ENCODE assay signal across 21 cellular contexts in the genomic region with DNA sequence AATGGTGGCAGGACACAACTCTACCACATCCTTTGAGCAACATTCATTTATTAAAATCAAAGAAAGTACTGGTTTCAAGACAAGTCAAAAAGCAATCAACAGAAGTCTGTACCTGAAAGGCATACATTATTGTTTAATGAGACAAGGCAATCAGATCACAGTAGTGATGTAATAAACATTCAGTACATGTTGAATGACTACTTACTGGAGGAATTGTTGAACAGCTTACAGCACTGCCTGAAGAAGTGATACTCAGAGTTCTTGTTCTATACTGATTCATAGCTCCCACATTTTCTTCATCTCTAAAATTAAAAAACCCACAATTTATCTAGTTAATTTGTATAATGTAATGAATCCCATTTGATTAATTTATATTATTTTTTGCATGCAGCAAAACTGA. TPM values are rescaled to one million over a fixed set of nuclear protein-coding genes. Genes with fewer than 3 reads are reported as not detected.
DNase-seq lines count a peak whose midpoint lies in the region; ATAC-seq and TF ChIP-seq lines count a peak whose summit lies in the region.
"Had no signal": no experiment of that assay in that cellular context is flagged by ENCODE, and none has a peak within 500 bp of the region (broad histone marks: within the 10 kb centered on the region; RNA-seq: fewer than 3 reads in every experiment).

No MANE protein-coding gene starts in this region.

- no peak for DNase-seq in MCF 10A (ENCODE audit: unreplicated experiment)
- DNase-seq in breast epithelium (ENCODE audit: low spot score in 2 of 2) = no peak
- no peak for DNase-seq in activated CD4-positive, alpha-beta memory T cell treated with anti-CD3 and anti-CD28 coated beads for 36 hours
- DNase-seq in foreskin keratinocyte = peak; percentile 31 to 62
- DNase-seq in stimulated activated CD4-positive, alpha-beta T cell treated with anti-CD3 and anti-CD28 coated beads, Interleukin-1b, Interleukin-23, amount 100 ng/mL, for 48 hours = no peak
- DNase-seq in Peyer's patch = no peak
- DNase-seq in thyroid gland = no peak
- DNase-seq: activated CD4-positive, alpha-beta T cell treated with anti-CD3 and anti-CD28 coated beads for 1 hour; activated T-cell treated with anti-CD3 and anti-CD28 coated beads, Interleukin-2, amount 50 U/mL, for 4 hours; DMS53; hypothalamus; left ventricle myocardium inferior; MV-4-11; NCI-H2107; NCI-H774 had no signal

- no peak overlapping the region for H3K4me3 ChIP-seq in breast epithelium
- H3K4me3 ChIP-seq in Peyer's patch = no peak overlapping the region
- H3K4me3 ChIP-seq in thyroid gland (replicated peaks in 1 of 3) = no peak overlapping the region
- H3K4me3 ChIP-seq: left ventricle myocardium inferior had no signal

- peak overlapping the region; percentile 4 for H3K27ac Mint-ChIP-seq in MCF 10A (ENCODE audit: low read depth, unreplicated experiment)
- peak overlapping the region; percentile 49 for H3K27ac Mint-ChIP-seq in activated CD4-positive, alpha-beta memory T cell treated with anti-CD3 and anti-CD28 coated beads for 36 hours

- H3K36me3 Mint-ChIP-seq in MCF 10A (ENCODE audit: insufficient read depth, unreplicated experiment) = peaks cover 87% of the 10 kb centered on the region
- peaks cover 32% of the 10 kb centered on the region for H3K36me3 Mint-ChIP-seq in activated CD4-positive, alpha-beta memory T cell treated with anti-CD3 and anti-CD28 coated beads for 36 hours

- ATAC-seq in foreskin keratinocyte (peak; percentile 61), GM18909 (IDR thresholded peaks at IDR 0.05; ENCODE audit: poor library complexity, unreplicated experiment) (no peak)
- ATAC-seq: natural killer cell treated with Interleukin-12 subunit alpha and Interleukin-12 subunit beta and Interleukin-15 and Interleukin-18, amount 100 ng/mL, for 72 hours had no signal

- no peak overlapping the region for H3K4me3 Mint-ChIP-seq in MCF 10A (ENCODE audit: unreplicated experiment)
- no peak overlapping the region for H3K4me3 Mint-ChIP-seq in activated CD4-positive, alpha-beta memory T cell treated with anti-CD3 and anti-CD28 coated beads for 36 hours
- H3K4me3 Mint-ChIP-seq: activated T-cell treated with anti-CD3 and anti-CD28 coated beads, Interleukin-2, amount 50 U/mL, for 4 hours; natural killer cell treated with Interleukin-12 subunit alpha and Interleukin-12 subunit beta and Interleukin-15 and Interleukin-18, amount 100 ng/mL, for 72 hours had no signal

- CTCF ChIA-PET in MCF 10A (lab: Yijun Ruan, JAX) = interaction anchor here (0.6 to 2.7 kb wide), 13 partner anchors 11 to 550 kb away, joined by 3 to 19 read pairs (median 3); a partner anchor contains a TSS
- CTCF ChIA-PET in activated CD4-positive, alpha-beta memory T cell treated with anti-CD3 and anti-CD28 coated beads for 36 hours (lab: Charles Lee) = interaction anchor here (0.6 to 9.9 kb wide), 12 partner anchors 13 to 415 kb away, joined by 3 to 187 read pairs (median 4); a partner anchor contains a TSS

- H3K4me1 ChIP-seq in breast epithelium = no peaks in the 10 kb centered on the region
- no peaks in the 10 kb centered on the region for H3K4me1 ChIP-seq in foreskin keratinocyte
- peaks cover 0 to 3% (median 0%) of the 10 kb centered on the region in 4 donors for H3K4me1 ChIP-seq in Peyer's patch
- H3K4me1 ChIP-seq in thyroid gland = no peaks in the 10 kb centered on the region
- H3K4me1 ChIP-seq: left ventricle myocardium inferior had no signal

- peaks cover 5% of the 10 kb centered on the region for H3K4me1 Mint-ChIP-seq in MCF 10A (ENCODE audit: insufficient read depth, unreplicated experiment)
- H3K4me1 Mint-ChIP-seq in activated CD4-positive, alpha-beta memory T cell treated with anti-CD3 and anti-CD28 coated beads for 36 hours (ENCODE audit: low read depth) = peaks cover 24% of the 10 kb centered on the region

- TF ChIP-seq CTCF in MCF 10A (IDR thresholded peaks at IDR 0.05; ENCODE audit: unreplicated experiment) = no peak
- TF ChIP-seq CTCF in breast epithelium (IDR thresholded peaks at IDR 0.05) = no peak
- TF ChIP-seq CTCF in foreskin keratinocyte (conservative IDR thresholded peaks at IDR 0.05) = no peak
- no peak for TF ChIP-seq CTCF in Peyer's patch (IDR thresholded peaks at IDR 0.05)
- TF ChIP-seq CTCF in thyroid gland (IDR thresholded peaks at IDR 0.05) = no peak

- intact Hi-C loops in MCF 10A (cut with micrococcal nuclease) (loop anchor here (5.0 to 10.0 kb wide), 3 partner anchors 168 to 820 kb away; a partner anchor contains a TSS), breast epithelium (cut with DNase I; ENCODE audit: low total_unique reads) (no loop called here), thyroid gland (cut with DNase I) (loop anchor here (5.0 kb wide), 1 partner anchor 413 kb away; no protein-coding TSS in a partner anchor)
- intact Hi-C loops in activated CD4-positive, alpha-beta memory T cell treated with anti-CD3 and anti-CD28 coated beads for 36 hours (cut with micrococcal nuclease) = loop anchor here (5.0 kb wide), 1 partner anchor 358 kb away; a partner anchor contains a TSS

- H3K27ac ChIP-seq in breast epithelium (no peak overlapping the region), foreskin keratinocyte (no peak overlapping the region), Peyer's patch (peak overlapping the region in 2 of 4 donors; percentile 44 to 63), thyroid gland (no peak overlapping the region)
- H3K27ac ChIP-seq: left ventricle myocardium inferior had no signal

- H3K36me3 ChIP-seq in breast epithelium (peaks cover 7% of the 10 kb centered on the region), Peyer's patch (peaks cover 0 to 55% (median 0%) of the 10 kb centered on the region in 3 donors), thyroid gland (peaks cover 0 to 27% of the 10 kb centered on the region in 2 donors)

- H3K9me3 Mint-ChIP-seq in MCF 10A (ENCODE audit: unreplicated experiment) = no peaks in the 10 kb centered on the region
- no peaks in the 10 kb centered on the region for H3K9me3 Mint-ChIP-seq in activated CD4-positive, alpha-beta memory T cell treated with anti-CD3 and anti-CD28 coated beads for 36 hours
- H3K9me3 Mint-ChIP-seq: activated T-cell treated with anti-CD3 and anti-CD28 coated beads, Interleukin-2, amount 50 U/mL, for 4 hours; natural killer cell treated with Interleukin-12 subunit alpha and Interleukin-12 subunit beta and Interleukin-15 and Interleukin-18, amount 100 ng/mL, for 72 hours had no signal

- H3K27me3 ChIP-seq in breast epithelium (no peaks in the 10 kb centered on the region), foreskin keratinocyte (no peaks in the 10 kb centered on the region), Peyer's patch (no peaks in the 10 kb centered on the region), thyroid gland (no peaks in the 10 kb centered on the region)

- H3K9me3 ChIP-seq in breast epithelium = no peaks in the 10 kb centered on the region
- H3K9me3 ChIP-seq in Peyer's patch = no peaks in the 10 kb centered on the region
- no peaks in the 10 kb centered on the region for H3K9me3 ChIP-seq in thyroid gland
- H3K9me3 ChIP-seq: left ventricle myocardium inferior had no signal

- BruUV-seq in MCF 10A (replicated peaks; lab: Mats Ljungman, UMichigan) = no TSS peak

- TF ChIP-seq POLR2A in breast epithelium (IDR thresholded peaks at IDR 0.05) (no peak), Peyer's patch (IDR thresholded peaks at IDR 0.05) (no peak), thyroid gland (IDR thresholded peaks at IDR 0.05) (no peak)

- H3K27me3 Mint-ChIP-seq in MCF 10A (ENCODE audit: insufficient read depth, unreplicated experiment) = no peaks in the 10 kb centered on the region
- no peaks in the 10 kb centered on the region for H3K27me3 Mint-ChIP-seq in activated CD4-positive, alpha-beta memory T cell treated with anti-CD3 and anti-CD28 coated beads for 36 hours
- H3K27me3 Mint-ChIP-seq: natural killer cell treated with Interleukin-12 subunit alpha and Interleukin-12 subunit beta and Interleukin-15 and Interleukin-18, amount 100 ng/mL, for 72 hours had no signal

- POLR2A ChIA-PET in MCF 10A (lab: Yijun Ruan, JAX) = interaction anchor here (0.8 to 1.1 kb wide), 2 partner anchors 15 to 17 kb away, joined by 3 to 4 read pairs; no protein-coding TSS in a partner anchor
- POLR2A ChIA-PET in activated CD4-positive, alpha-beta memory T cell treated with anti-CD3 and anti-CD28 coated beads for 36 hours (lab: Charles Lee) = no interaction called here

RNA-seq across cellular contexts. Expression of a gene that starts 18.2 kb away (rescaled TPM):
- total RNA-seq in MCF 10A (2022) (45.7 and 50.9 TPM in 2 replicates), breast epithelium (10 to 100 TPM; 23.7 to 28.5 (median 28.2) TPM), foreskin keratinocyte (21.6 and 24.8 TPM in 2 replicates), Peyer's patch (10 to 100 TPM; 16.5 to 25.3 (median 19.4) TPM), thyroid gland (10 to 100 TPM; 11.0 to 19.2 (median 15.9) TPM)
- total RNA-seq in activated CD4-positive, alpha-beta memory T cell treated with anti-CD3 and anti-CD28 coated beads for 36 hours = 10 to 100 TPM; 31.8 to 41.5 TPM
- polyA plus RNA-seq in foreskin keratinocyte = 32.4 and 32.8 TPM in 2 replicates

RNA-seq across cellular contexts. Expression of a gene that starts 22.4 kb away (rescaled TPM):
- total RNA-seq in MCF 10A (2022) (not detected in 2 replicates), breast epithelium (under 1 TPM in 1 of 3 donors, not detected in 2; 0.15 TPM), foreskin keratinocyte (not detected in 2 replicates), Peyer's patch (under 1 TPM in 1 of 4 donors, not detected in 3; 0.13 TPM), thyroid gland (1 to 10 TPM in 2 of 4 donors, under 1 TPM in 2; 0.89 to 5.5 (median 1.7) TPM)
- not detected for total RNA-seq in activated CD4-positive, alpha-beta memory T cell treated with anti-CD3 and anti-CD28 coated beads for 36 hours
- not detected in 2 replicates for polyA plus RNA-seq in foreskin keratinocyte
- total RNA-seq: activated T-cell treated with anti-CD3 and anti-CD28 coated beads, Interleukin-2, amount 50 U/mL, for 4 hours; dermis microvascular lymphatic vessel endothelial cell; fibroblast of lung; left ventricle myocardium inferior; natural killer cell treated with Interleukin-12 subunit alpha and Interleukin-12 subunit beta and Interleukin-15 and Interleukin-18, amount 100 ng/mL, for 72 hours; pulmonary artery endothelial cell; T-helper 1 cell treated with Interleukin-12 subunit alpha and Interleukin-12 subunit beta and Interleukin-4 antibody, amounts not matched to agents 30 ng/mL and 1 ng/mL, for 36 hours had no signal
- polyA plus RNA-seq: fibroblast of lung had no signal

Comparison
In these comparisons a context has a peak if more than half of its experiments do, and no peak if none do; other contexts are left out.
1. DNase-seq: peak in foreskin keratinocyte (2 of 2); none in MCF 10A (single experiment), breast epithelium (0 of 2), activated CD4-positive, alpha-beta memory T cell treated with anti-CD3 and anti-CD28 coated beads for 36 hours (single experiment), stimulated activated CD4-positive, alpha-beta T cell treated with anti-CD3 and anti-CD28 coated beads, Interleukin-1b, Interleukin-23, amount 100 ng/mL, for 48 hours (single experiment), Peyer's patch (0 of 3) and thyroid gland (0 of 2).